8 cellular contexts compared by ENCODE assay signal in the genomic region with DNA sequence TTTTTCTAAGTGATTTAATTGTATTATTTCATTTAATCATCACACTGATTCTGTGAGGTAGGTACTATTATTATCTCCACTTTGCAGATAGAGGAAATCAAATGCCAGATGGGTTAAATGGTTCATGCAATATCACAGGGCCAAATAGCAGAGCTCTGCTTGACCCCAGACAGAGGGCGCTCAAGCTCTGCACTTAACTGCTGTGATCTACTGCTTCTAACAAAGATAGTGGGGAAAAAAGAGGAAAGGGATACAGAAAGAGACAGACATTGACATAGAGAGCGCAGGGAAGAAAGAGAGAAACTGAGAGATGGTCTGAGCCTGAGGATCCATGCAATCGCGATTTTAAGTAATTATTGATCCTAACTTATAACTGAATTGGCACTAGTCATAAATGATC.
DNase-seq lines count a peak whose midpoint lies in the region; ATAC-seq, FAIRE-seq and TF ChIP-seq lines count a peak whose summit lies in the region.

No MANE protein-coding gene starts in this region.

- POLR2A ChIA-PET in A549 (lab: Yijun Ruan, JAX) = interaction anchor here (0.6 to 1.0 kb wide), 2 partner anchors 654 to 875 kb away, joined by 3 to 4 read pairs; a partner anchor contains a TSS
- POLR2A ChIA-PET in CD4-positive, alpha-beta T cell (lab: Charles Lee) = no interaction called here

- no peak overlapping the region for H3K4me3 ChIP-seq in A549
- no peak overlapping the region for H3K4me3 ChIP-seq in heart left ventricle

- no peaks in the 10 kb centered on the region for H3K27me3 ChIP-seq in heart left ventricle
- H3K27me3 ChIP-seq in CD4-positive, alpha-beta T cell (ENCODE audit: control insufficient read depth, insufficient read depth, low read length) = no peaks in the 10 kb centered on the region

- TF ChIP-seq CTCF in A549 (IDR thresholded peaks at IDR 0.05) (peak; percentile 83), GM12873 (IDR thresholded peaks at IDR 0.05; ENCODE audit: insufficient read depth, low read depth, low read length, missing control alignments) (peak; percentile 74), heart left ventricle (IDR thresholded peaks at IDR 0.05) (peak; percentile 53 to 84 (median 74))
- no peak for TF ChIP-seq CTCF in CD4-positive, alpha-beta T cell (IDR thresholded peaks at IDR 0.05)

- peaks cover 2% of the 10 kb centered on the region for H3K9me3 Mint-ChIP-seq in activated naive CD8-positive, alpha-beta T cell treated with anti-CD3 and anti-CD28 coated beads for 36 hours
- H3K9me3 Mint-ChIP-seq in CD4-positive, alpha-beta T cell = peaks cover 6% of the 10 kb centered on the region

- WGBS in A549 (ENCODE audit: missing lambda C conversion rate) = 3% methylated on average over 4 of the region's 4 CpGs
- WGBS in heart left ventricle, 4 donors = 16 to 19% (median 17%) methylated on average over 4 of the region's 4 CpGs

- peak; percentile 85 to 91 for TF ChIP-seq RAD21 in A549 (conservative IDR thresholded peaks at IDR 0.05 in 1 of 2, IDR thresholded peaks at IDR 0.05 in 1 of 2)

- H3K27ac Mint-ChIP-seq in activated naive CD8-positive, alpha-beta T cell treated with anti-CD3 and anti-CD28 coated beads for 36 hours = no peak overlapping the region
- H3K27ac Mint-ChIP-seq in CD4-positive, alpha-beta T cell = no peak overlapping the region

- H3K27ac ChIP-seq in A549 (no peak overlapping the region), heart left ventricle (no peak overlapping the region)
- H3K27ac ChIP-seq in CD4-positive, alpha-beta T cell (ENCODE audit: low read depth, low read length) = no peak overlapping the region

- H3K27me3 Mint-ChIP-seq in activated naive CD8-positive, alpha-beta T cell treated with anti-CD3 and anti-CD28 coated beads for 36 hours = no peaks in the 10 kb centered on the region
- no peaks in the 10 kb centered on the region for H3K27me3 Mint-ChIP-seq in CD4-positive, alpha-beta T cell

- TF ChIP-seq POLR2A in A549 (IDR thresholded peaks at IDR 0.05; ENCODE audit: low read length) (no peak), heart left ventricle (IDR thresholded peaks at IDR 0.05) (no peak)

- no peaks in the 10 kb centered on the region for H3K4me1 Mint-ChIP-seq in activated naive CD8-positive, alpha-beta T cell treated with anti-CD3 and anti-CD28 coated beads for 36 hours
- H3K4me1 Mint-ChIP-seq in CD4-positive, alpha-beta T cell (ENCODE audit: low read depth) = no peaks in the 10 kb centered on the region

- CTCF ChIA-PET in A549 (lab: Yijun Ruan, JAX) = interaction anchor here (1.0 to 2.1 kb wide), 3 partner anchors 10 to 822 kb away, joined by 3 to 5 read pairs (median 5); no protein-coding TSS in a partner anchor
- CTCF ChIA-PET in CD4-positive, alpha-beta T cell (lab: Charles Lee) = no interaction called here

- peak; percentile 13 to 77 for DNase-seq in A549 (ENCODE audit: low read depth in 1 of 2, low spot score in 1 of 2)
- peak; percentile 49 for DNase-seq in NCI-H2171 (lab: John Stamatoyannopoulos, UW)
- peak; percentile 13 for DNase-seq in activated naive CD8-positive, alpha-beta T cell treated with anti-CD3 and anti-CD28 coated beads for 36 hours
- DNase-seq in heart left ventricle = peak; percentile 25 to 68 (median 45)
- DNase-seq in retina = peak; percentile 54
- no peak for DNase-seq in CD4-positive, alpha-beta T cell

- no peaks in the 10 kb centered on the region for H3K36me3 ChIP-seq in heart left ventricle

- H3K9me3 ChIP-seq in A549 (0 out of 3 replicates have a peak, but pooled peaks cover 2% of the 10 kb centered on the region), heart left ventricle (no peaks in the 10 kb centered on the region)
- no peaks in the 10 kb centered on the region for H3K9me3 ChIP-seq in CD4-positive, alpha-beta T cell (ENCODE audit: control insufficient read depth, low read length)

- H3K4me1 ChIP-seq in A549 (no peaks in the 10 kb centered on the region), heart left ventricle (no peaks in the 10 kb centered on the region)

- intact Hi-C loops in heart left ventricle (cut with DNase I) = loop anchor here (2.0 to 10.0 kb wide), 9 partner anchors 191 to 1081 kb away; no protein-coding TSS in a partner anchor
- intact Hi-C loops in CD4-positive, alpha-beta T cell (cut with DNase I, micrococcal nuclease) = no loop called here

- ATAC-seq in A549 = peak; percentile 95 to 97
- ATAC-seq in HG02973 (IDR thresholded peaks at IDR 0.05; ENCODE audit: unreplicated experiment) = peak; percentile 81
- peak; percentile 67 to 85 (median 78) for ATAC-seq in heart left ventricle
- no peak for ATAC-seq in CD4-positive, alpha-beta T cell (ENCODE audit: poor library complexity)

- TF ChIP-seq EP300 in A549 (IDR thresholded peaks at IDR 0.05) = no peak

- H3K4me2 ChIP-seq in A549 = no peak overlapping the region

- no peaks in the 10 kb centered on the region for H3K36me3 Mint-ChIP-seq in activated naive CD8-positive, alpha-beta T cell treated with anti-CD3 and anti-CD28 coated beads for 36 hours
- H3K36me3 Mint-ChIP-seq in CD4-positive, alpha-beta T cell (ENCODE audit: low read depth) = no peaks in the 10 kb centered on the region

- FAIRE-seq in A549 (lab: Jason Lieb, UNC) = peak; percentile 13

- no peak overlapping the region for H3K4me3 Mint-ChIP-seq in activated naive CD8-positive, alpha-beta T cell treated with anti-CD3 and anti-CD28 coated beads for 36 hours
- H3K4me3 Mint-ChIP-seq in CD4-positive, alpha-beta T cell = no peak overlapping the region

TF ChIP-seq in A549, 52 proteins besides CTCF, POLR2A, EP300 and RAD21:
- peak; percentile 83 for TF ChIP-seq SMC3 (IDR thresholded peaks at IDR 0.05)
- no peak for TF ChIP-seq CBX2 (IDR thresholded peaks at IDR 0.05; ENCODE audit: borderline replicate concordance, low read depth)
- no peak for TF ChIP-seq NR3C1 (IDR thresholded peaks at IDR 0.05)
- TF ChIP-seq, protein P1, sequence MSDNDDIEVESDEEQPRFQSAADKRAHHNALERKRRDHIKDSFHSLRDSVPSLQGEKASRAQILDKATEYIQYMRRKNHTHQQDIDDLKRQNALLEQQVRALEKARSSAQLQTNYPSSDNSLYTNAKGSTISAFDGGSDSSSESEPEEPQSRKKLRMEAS (IDR thresholded peaks at IDR 0.05) = no peak

Comparison
In these comparisons a context has a peak if more than half of its experiments do, and no peak if none do; other contexts are left out.
1. DNase-seq: peak in A549 (2 of 2), NCI-H2171 (single experiment), activated naive CD8-positive, alpha-beta T cell treated with anti-CD3 and anti-CD28 coated beads for 36 hours (single experiment), heart left ventricle (5 of 5) and retina (single experiment); none in CD4-positive, alpha-beta T cell (0 of 10).
2. intact Hi-C loops: an anchor here in heart left ventricle (2.0 to 10.0 kb wide); none called in CD4-positive, alpha-beta T cell.